Comparison of ENCODE assay signal across 21 cellular contexts in genomic region chr9:68555416-68555815, GRCh38. TPM values are rescaled to one million over a fixed set of nuclear protein-coding genes. Genes with fewer than 3 reads are reported as not detected.
A peak's percentile ranks its signal among the peaks of the same experiment; 100 is the strongest.
DNase-seq lines count a peak whose midpoint lies in the region; ATAC-seq, FAIRE-seq and TF ChIP-seq lines count a peak whose summit lies in the region.
"Had no signal": no experiment of that assay in that cellular context is flagged by ENCODE, and none has a peak within 500 bp of the region (broad histone marks: within the 10 kb centered on the region; RNA-seq: fewer than 3 reads in every experiment).

No MANE protein-coding gene starts in this region.

- H4K8ac ChIP-seq in IMR-90 (ENCODE audit: low read depth in 2 of 2, low read length in 2 of 2): no peak overlapping the region
- H4K8ac ChIP-seq in H1 (ENCODE audit: extremely low read depth, insufficient read depth, low read length): no peak overlapping the region

- no peak overlapping the region for H3K4me3 Mint-ChIP-seq in neural progenitor cell
- H3K4me3 Mint-ChIP-seq: CD4-positive, alpha-beta memory T cell; H9; IgD-negative memory B cell had no signal

- no peak overlapping the region for H2AFZ ChIP-seq in IMR-90 (replicated peaks; ENCODE audit: low read length, poor library complexity)
- no peak overlapping the region for H2AFZ ChIP-seq in H1 (ENCODE audit: low read length)
- no peak overlapping the region for H2AFZ ChIP-seq in neural progenitor cell (replicated peaks)
- no peak overlapping the region for H2AFZ ChIP-seq in mammary epithelial cell (ENCODE audit: low read depth, low read length)

- POLR2A ChIA-PET in IMR-90 (lab: Charles Lee; ENCODE audit: unreplicated experiment) (no interaction called here), H1 (lab: Charles Lee; ENCODE audit: partially characterized antibody) (no interaction called here), RWPE1 (lab: Yijun Ruan, JAX; ENCODE audit: low non-redundant PET) (no interaction called here)

- H3K27me3 Mint-ChIP-seq in neural progenitor cell (ENCODE audit: insufficient read depth, low read depth): peaks cover 6% of the 10 kb centered on the region
- H3K27me3 Mint-ChIP-seq: IgD-negative memory B cell had no signal

- H3K4me2 ChIP-seq in IMR-90 (ENCODE audit: low read depth, low read length) (no peak overlapping the region), H1 (ENCODE audit: insufficient read depth in 1 of 2, low read depth in 2 of 2, low read length in 2 of 2) (no peak overlapping the region), neural progenitor cell (peak overlapping the region; percentile 35), mammary epithelial cell (ENCODE audit: insufficient read depth, low read depth, low read length) (no peak overlapping the region)

- H3K36me3 Mint-ChIP-seq in neural progenitor cell: no peaks in the 10 kb centered on the region
- H3K36me3 Mint-ChIP-seq: CD4-positive, alpha-beta memory T cell had no signal

- H3K23ac ChIP-seq in IMR-90 (ENCODE audit: low read depth, low read length) (no peak overlapping the region), H1 (ENCODE audit: insufficient read length) (no peak overlapping the region)

- H2AK5ac ChIP-seq in IMR-90 (ENCODE audit: low read depth, low read length) (0 out of 2 replicates have a peak overlapping the region, but pooled peaks have one; percentile 33), H1 (ENCODE audit: low read depth, low read length) (no peak overlapping the region)

- DNase-seq in IMR-90 (no peak), H1 (ENCODE audit: low read depth in 1 of 2, low spot score in 2 of 2) (no peak), neural progenitor cell (ENCODE audit: low spot score) (peak; percentile 72), retina (peak; percentile 19), mammary epithelial cell (no peak), hypothalamus (lab: John Stamatoyannopoulos, UW) (no peak), RWPE1 (ENCODE audit: low spot score) (no peak)
- DNase-seq: BE2C; C1 segment of cervical spinal cord; CD4-positive, alpha-beta memory T cell; DMS153; DMS79; GDM1; GOT3; H9 had no signal

- peaks cover 5% of the 10 kb centered on the region; the same call in 1 of the 2 replicates for H3K9me1 ChIP-seq in IMR-90 (ENCODE audit: insufficient read depth, low read length)

- TF ChIP-seq CTCF in IMR-90 (conservative IDR thresholded peaks at IDR 0.05; ENCODE audit: low read depth, low read length): no peak
- no peak for TF ChIP-seq CTCF in H1 (IDR thresholded peaks at IDR 0.05; ENCODE audit: control extremely low read depth in 1 of 3, insufficient read depth in 1 of 3, low read depth in 1 of 3, low read length in 3 of 3)
- no peak for TF ChIP-seq CTCF in neural progenitor cell (IDR thresholded peaks at IDR 0.05)
- no peak for TF ChIP-seq CTCF in mammary epithelial cell (conservative IDR thresholded peaks at IDR 0.05 in 1 of 2, IDR thresholded peaks at IDR 0.05 in 1 of 2; ENCODE audit: extremely low read depth in 1 of 2, insufficient read depth in 1 of 2, low read depth in 1 of 2, low read length in 2 of 2)
- no peak for TF ChIP-seq CTCF in RWPE1 (conservative IDR thresholded peaks at IDR 0.05; ENCODE audit: low read depth)

- dilution Hi-C loops in IMR-90 (cut with HindIII; ENCODE audit: low sequenced_read_pairs, unreplicated experiment) (no loop called here), mammary epithelial cell (cut with HindIII; ENCODE audit: low sequenced_read_pairs) (no loop called here)

- H3K9me3 ChIP-seq in IMR-90 (ENCODE audit: control insufficient read depth, insufficient read depth, low read length) (no peaks in the 10 kb centered on the region), H1 (ENCODE audit: insufficient read depth in 2 of 2, low read depth in 1 of 2, low read length in 1 of 2) (no peaks in the 10 kb centered on the region), neural progenitor cell (ENCODE audit: low read depth) (no peaks in the 10 kb centered on the region), mammary epithelial cell (replicated peaks; ENCODE audit: insufficient read depth, low read length) (no peaks in the 10 kb centered on the region)
- H3K9me3 ChIP-seq: BE2C had no signal

- TF ChIP-seq RAD21 in IMR-90 (IDR thresholded peaks at IDR 0.05; ENCODE audit: low read length): no peak
- no peak for TF ChIP-seq RAD21 in H1 (IDR thresholded peaks at IDR 0.05 in 1 of 2, conservative IDR thresholded peaks at IDR 0.05 in 1 of 2; ENCODE audit: low read depth in 2 of 2, low read length in 2 of 2)

- H3K4ac ChIP-seq in IMR-90 (ENCODE audit: low read depth, low read length) (no peak overlapping the region), H1 (replicated peaks; ENCODE audit: insufficient read length, low read depth, low read length) (no peak overlapping the region)

- H2AK9ac ChIP-seq in IMR-90 (replicated peaks; ENCODE audit: low read depth, low read length, poor library complexity): no peak overlapping the region

- H2BK20ac ChIP-seq in IMR-90 (ENCODE audit: low read depth, low read length) (no peak overlapping the region), H1 (ENCODE audit: low read length) (no peak overlapping the region)

- H3K14ac ChIP-seq in IMR-90 (replicated peaks; ENCODE audit: low read depth, low read length): no peak overlapping the region
- H3K14ac ChIP-seq in H1 (ENCODE audit: insufficient read length): no peak overlapping the region

- H4K20me1 ChIP-seq in IMR-90 (ENCODE audit: insufficient read depth, low read length) (no peaks in the 10 kb centered on the region), H1 (replicated peaks in 1 of 2; ENCODE audit: control insufficient read depth in 1 of 2, insufficient read depth in 2 of 2, low read length in 2 of 2) (no peaks in the 10 kb centered on the region), neural progenitor cell (ENCODE audit: low read depth) (no peaks in the 10 kb centered on the region), mammary epithelial cell (ENCODE audit: insufficient read depth, low read length) (no peaks in the 10 kb centered on the region)

- H3K27ac ChIP-seq in IMR-90 (ENCODE audit: insufficient read depth, low read length) (no peak overlapping the region), H1 (ENCODE audit: low read depth, low read length) (no peak overlapping the region), neural progenitor cell (peak overlapping the region; percentile 32), mammary epithelial cell (ENCODE audit: insufficient read depth, low read depth, low read length) (no peak overlapping the region), RWPE1 (no peak overlapping the region)

- no peak for TF ChIP-seq EP300 in H1 (IDR thresholded peaks at IDR 0.05; ENCODE audit: borderline replicate concordance in 1 of 2, low read depth in 2 of 2, low read length in 2 of 2)

- no peaks in the 10 kb centered on the region for H3K27me3 ChIP-seq in IMR-90 (ENCODE audit: control insufficient read depth, insufficient read depth, low read length)
- peaks cover 0 to 6% (median 0%) of the 10 kb centered on the region in 4 experiments; a peak in 2 of 7 replicates for H3K27me3 ChIP-seq in H1 (replicated peaks in 1 of 4; ENCODE audit: control insufficient read depth in 3 of 4, extremely low read depth in 1 of 4, insufficient read depth in 3 of 4, low read length in 3 of 4)
- H3K27me3 ChIP-seq in neural progenitor cell: peaks cover 67% of the 10 kb centered on the region
- H3K27me3 ChIP-seq in mammary epithelial cell (ENCODE audit: insufficient read depth, low read length): no peaks in the 10 kb centered on the region
- H3K27me3 ChIP-seq: BE2C had no signal

- BruUV-seq in IMR-90 (replicated peaks; lab: Mats Ljungman, UMichigan) (no TSS peak), mammary epithelial cell (replicated peaks; lab: Mats Ljungman, UMichigan) (no TSS peak)

- H3K23me2 ChIP-seq in H1 (ENCODE audit: low read depth, low read length): no peaks in the 10 kb centered on the region

- TF ChIP-seq POLR2A in IMR-90 (IDR thresholded peaks at IDR 0.05; ENCODE audit: low read depth, low read length) (no peak), H1 (IDR thresholded peaks at IDR 0.05; ENCODE audit: control extremely low read depth in 1 of 2, low read depth in 2 of 2, low read length in 2 of 2) (no peak)

- H3K4me1 ChIP-seq in IMR-90 (ENCODE audit: control insufficient read depth, insufficient read depth, low read length) (peaks cover 6% of the 10 kb centered on the region; the same call in 1 of the 2 replicates), H1 (replicated peaks in 1 of 4; ENCODE audit: control insufficient read depth in 3 of 4, insufficient read depth in 4 of 4, low read length in 3 of 4) (peaks cover 0 to 6% (median 3%) of the 10 kb centered on the region in 4 experiments; a peak in 3 of 7 replicates), neural progenitor cell (peaks cover 25% of the 10 kb centered on the region), mammary epithelial cell (ENCODE audit: insufficient read depth, low read length) (no peaks in the 10 kb centered on the region)
- H3K4me1 ChIP-seq: BE2C had no signal

- H3K79me1 ChIP-seq in IMR-90 (ENCODE audit: low read depth in 1 of 2, low read length in 2 of 2) (no peaks in the 10 kb centered on the region), H1 (ENCODE audit: low read depth, low read length) (no peaks in the 10 kb centered on the region)

- FAIRE-seq in H1 (lab: Jason Lieb, UNC): no peak
- FAIRE-seq: GM12892, GM18507, HTR-8/SVneo had no signal

- no peak overlapping the region for H3K4me3 ChIP-seq in IMR-90 (ENCODE audit: insufficient read depth, low read depth, low read length)
- H3K4me3 ChIP-seq in H1 (ENCODE audit: extremely low read depth in 1 of 4, insufficient read depth in 2 of 4, low read depth in 3 of 4, low read length in 4 of 4): no peak overlapping the region
- H3K4me3 ChIP-seq in neural progenitor cell: no peak overlapping the region
- H3K4me3 ChIP-seq in mammary epithelial cell (replicated peaks in 1 of 3; ENCODE audit: insufficient read depth in 1 of 3, low read depth in 2 of 3, low read length in 3 of 3): no peak overlapping the region

- peaks cover 10% of the 10 kb centered on the region for H3F3A ChIP-seq in neural progenitor cell (ENCODE audit: low read depth)

- CTCF ChIA-PET in IMR-90 (lab: Yijun Ruan, JAX) (no interaction called here), H1 (lab: Charles Lee; ENCODE audit: partially characterized antibody) (interaction anchor here (0.7 to 2.5 kb wide), 5 partner anchors 12 to 212 kb away, joined by 3 to 10 read pairs (median 6); no protein-coding TSS in a partner anchor), mammary epithelial cell (lab: Charles Lee; ENCODE audit: low non-redundant PET) (no interaction called here), RWPE1 (lab: Yijun Ruan, JAX) (interaction anchor here (0.5 kb wide), 1 partner anchor 15 kb away, joined by 3 read pairs; no protein-coding TSS in a partner anchor)

- H4K5ac ChIP-seq in IMR-90 (ENCODE audit: low read depth, low read length) (no peak overlapping the region), H1 (ENCODE audit: insufficient read length, low read depth, low read length) (no peak overlapping the region)

- peak overlapping the region; percentile 44 for H3K27ac Mint-ChIP-seq in neural progenitor cell
- H3K27ac Mint-ChIP-seq: CD4-positive, alpha-beta memory T cell; H9; IgD-negative memory B cell had no signal

- H4K91ac ChIP-seq in IMR-90 (ENCODE audit: insufficient read depth, low read depth, low read length) (no peak overlapping the region), H1 (replicated peaks; ENCODE audit: insufficient read length, low read length) (no peak overlapping the region)

- H2BK120ac ChIP-seq in IMR-90 (ENCODE audit: low read depth, low read length) (no peak overlapping the region), H1 (replicated peaks; ENCODE audit: low read depth, low read length) (no peak overlapping the region)

- H2BK15ac ChIP-seq in IMR-90 (ENCODE audit: low read depth, low read length) (no peak overlapping the region), H1 (ENCODE audit: low read length) (peak overlapping the region; percentile 7; the same call in 1 of the 2 replicates)

- no peaks in the 10 kb centered on the region for H3K9me3 Mint-ChIP-seq in neural progenitor cell
- H3K9me3 Mint-ChIP-seq: CD4-positive, alpha-beta memory T cell; H9; IgD-negative memory B cell had no signal

- no peak overlapping the region for H2BK5ac ChIP-seq in IMR-90 (ENCODE audit: low read depth, low read length, poor library complexity, severe bottlenecking)
- H2BK5ac ChIP-seq in H1 (ENCODE audit: low read depth, low read length): no peak overlapping the region

- H3K4me1 Mint-ChIP-seq in neural progenitor cell: peaks cover 46% of the 10 kb centered on the region

- no peak overlapping the region for H3K9ac ChIP-seq in IMR-90 (ENCODE audit: low read depth, low read length)
- H3K9ac ChIP-seq in H1 (replicated peaks in 1 of 4; ENCODE audit: extremely low read depth in 1 of 4, low read depth in 3 of 4, low read length in 3 of 4): no peak overlapping the region
- H3K9ac ChIP-seq in neural progenitor cell: no peak overlapping the region
- H3K9ac ChIP-seq in mammary epithelial cell (ENCODE audit: insufficient read depth, low read length): no peak overlapping the region

- H3K36me3 ChIP-seq in IMR-90 (ENCODE audit: control insufficient read depth, insufficient read depth, low read length) (no peaks in the 10 kb centered on the region), H1 (ENCODE audit: control insufficient read depth in 2 of 4, insufficient read depth in 4 of 4, low read length in 3 of 4) (no peaks in the 10 kb centered on the region), neural progenitor cell (no peaks in the 10 kb centered on the region), mammary epithelial cell (ENCODE audit: insufficient read depth, low read length) (no peaks in the 10 kb centered on the region)
- H3K36me3 ChIP-seq: BE2C had no signal

- H2BK12ac ChIP-seq in H1 (ENCODE audit: low read depth, low read length): no peak overlapping the region

- H3K18ac ChIP-seq in IMR-90 (ENCODE audit: low read depth, low read length) (no peak overlapping the region), H1 (ENCODE audit: extremely low read depth, low read length) (no peak overlapping the region)

- no peak for ATAC-seq in IMR-90 (ENCODE audit: low read depth)

- intact Hi-C loops in IMR-90 (cut with micrococcal nuclease): no loop called here
- intact Hi-C loops in mammary epithelial cell (cut with micrococcal nuclease): no loop called here

- in situ Hi-C loops in IMR-90 (cut with MboI; ENCODE audit: low sequenced_read_pairs): no loop called here
- in situ Hi-C loops in mammary epithelial cell (cut with MboI; ENCODE audit: low sequenced_read_pairs in 2 of 2): no loop called here

- H3K56ac ChIP-seq in IMR-90 (ENCODE audit: extremely low read depth, insufficient read depth, low read length): no peak overlapping the region
- H3K56ac ChIP-seq in H1 (replicated peaks; ENCODE audit: insufficient read length, low read depth, low read length): no peak overlapping the region

- no peaks in the 10 kb centered on the region for H3K79me2 ChIP-seq in H1 (ENCODE audit: control insufficient read depth in 1 of 2, insufficient read depth in 2 of 2, low read length in 2 of 2)
- H3K79me2 ChIP-seq in neural progenitor cell (ENCODE audit: low read depth): no peaks in the 10 kb centered on the region
- no peaks in the 10 kb centered on the region for H3K79me2 ChIP-seq in mammary epithelial cell (ENCODE audit: insufficient read depth, low read length)

RNA-seq across cellular contexts. Expression of gene TMEM252, which starts 14.7 kb away (rescaled TPM):
- not detected in 2 replicates for total RNA-seq in IMR-90 (2012; rRNA removed)
- polyA plus RNA-seq in IMR-90 (2012; rRNA removed): not detected in 2 replicates
- not detected in 2 replicates for polyA plus RNA-seq in IMR-90 (2012; cell fraction: cytosol; rRNA removed)
- not detected in 2 replicates for polyA plus RNA-seq in IMR-90 (2012; cell fraction: nucleus; rRNA removed; ENCODE audit: low replicate concordance)
- total RNA-seq in H1 (2021; fragmentation: NEBNext Ultra II Directional; extraction: Animal tissue kit (Norgen Biotek cat#: 25700)): not detected in 2 replicates
- not detected in 2 replicates for polyA plus RNA-seq in H1 (2011; rRNA removed)
- polyA plus RNA-seq in H1 (2011; cell fraction: cytosol; rRNA removed): not detected
- not detected for polyA plus RNA-seq in H1 (2011; cell fraction: nucleus; rRNA removed)
- not detected in 4 replicates for polyA plus RNA-seq in H1 (2012, experiment 1 of 2)
- polyA plus RNA-seq in H1 (2012, experiment 2 of 2): not detected
- polyA plus RNA-seq in H1 (2013, experiment 1 of 2): not detected
- not detected for polyA plus RNA-seq in H1 (2013, experiment 2 of 2)
- polyA minus RNA-seq in H1 (2011; rRNA and poly(A)+ RNA removed): not detected in 2 replicates
- polyA minus RNA-seq in H1 (2011; cell fraction: cytosol; rRNA and poly(A)+ RNA removed): not detected
- not detected for polyA minus RNA-seq in H1 (2011; cell fraction: nucleus; rRNA and poly(A)+ RNA removed)
- total RNA-seq in neural progenitor cell (ENCODE audit: low replicate concordance): not detected in 2 replicates
- not detected for total RNA-seq in mammary epithelial cell
- not detected for polyA plus RNA-seq in mammary epithelial cell
- not detected for polyA minus RNA-seq in mammary epithelial cell
- total RNA-seq: A172; CD4-positive, alpha-beta memory T cell; Daoy; H9 had no signal
- polyA plus RNA-seq: CD4-positive, alpha-beta memory T cell; IgD-negative memory B cell had no signal

Comparison
In these comparisons a context has a peak if more than half of its experiments do, and no peak if none do; other contexts are left out.
1. DNase-seq: peak in neural progenitor cell (single experiment) and retina (single experiment); none in IMR-90 (single experiment), H1 (0 of 2), mammary epithelial cell (single experiment), hypothalamus (0 of 51) and RWPE1 (single experiment).
2. CTCF ChIA-PET loops: an anchor here in H1 (0.7 to 2.5 kb wide) and RWPE1 (0.5 kb wide); none called in IMR-90 and mammary epithelial cell.